In genomic region chr4:7043521-7044414, GRCh38 we compare ENCODE assay signal across 8 cellular contexts. TPM values are rescaled to one million over a fixed set of nuclear protein-coding genes. Genes with fewer than 3 reads are reported as not detected.
DNase-seq lines count a peak whose midpoint lies in the region; ATAC-seq and TF ChIP-seq lines count a peak whose summit lies in the region.

No MANE protein-coding gene starts in this region.

- DNase-seq in NCI-H510A treated with DMSO at 0.1 percent for 48 hours (lab: John Stamatoyannopoulos, UW) (peak; percentile 15), NCI-H510A (lab: John Stamatoyannopoulos, UW) (no peak), RWPE2 (ENCODE audit: low spot score) (no peak), Right ventricle myocardium superior (peak; percentile 74), GM10266 (ENCODE audit: extremely low spot score) (no peak)
- peak in 3 of 4 experiments; percentile 50 to 58 (median 54) for DNase-seq in activated naive CD4-positive, alpha-beta T cell (lab: John Stamatoyannopoulos, UW)

- H3K27me3 ChIP-seq in RWPE2 (ENCODE audit: insufficient read depth, poor library complexity, severe bottlenecking), result no peaks in the 10 kb centered on the region
- H3K27me3 ChIP-seq in rectal smooth muscle tissue (ENCODE audit: control insufficient read depth, insufficient read depth, low read length), result no peaks in the 10 kb centered on the region

- intact Hi-C loops in Right ventricle myocardium superior (cut with DNase I), result loop anchor here (10.0 kb wide), 1 partner anchor 329 kb away; the partner anchor contains the start of gene BLOC1S4

- TF ChIP-seq CTCF in RWPE2 (IDR thresholded peaks at IDR 0.05; ENCODE audit: poor library complexity, severe bottlenecking) (no peak), GM10266 (IDR thresholded peaks at IDR 0.05; ENCODE audit: control insufficient read depth, insufficient read depth, low read depth, missing control alignments) (no peak)

- peak overlapping the region; percentile 86 for H3K9ac ChIP-seq in rectal smooth muscle tissue (ENCODE audit: low read length)

- no peaks in the 10 kb centered on the region for H3K9me3 ChIP-seq in RWPE2 (ENCODE audit: severe bottlenecking)

- ATAC-seq in HG02973 (IDR thresholded peaks at IDR 0.05; ENCODE audit: unreplicated experiment) (peak; percentile 18), RWPE2 (ENCODE audit: low read depth) (peak; percentile 6), Right ventricle myocardium superior (ENCODE audit: poor library complexity) (peak; percentile 13)

- H3K4me3 ChIP-seq in RWPE2 (ENCODE audit: severe bottlenecking) (peak overlapping the region; percentile 50), rectal smooth muscle tissue (ENCODE audit: low read length) (peak overlapping the region; percentile 95)

- H3K4me1 ChIP-seq in RWPE2 (ENCODE audit: insufficient read depth, poor library complexity, severe bottlenecking), result peaks cover 4% of the 10 kb centered on the region
- peaks cover 22% of the 10 kb centered on the region for H3K4me1 ChIP-seq in rectal smooth muscle tissue (ENCODE audit: control insufficient read depth, insufficient read depth, low read length)

- H3K36me3 ChIP-seq in RWPE2 (ENCODE audit: low read depth), result no peaks in the 10 kb centered on the region
- peaks cover 1% of the 10 kb centered on the region for H3K36me3 ChIP-seq in rectal smooth muscle tissue (ENCODE audit: control insufficient read depth, insufficient read depth, low read length)

- H3K27ac ChIP-seq in RWPE2 (ENCODE audit: poor library complexity, severe bottlenecking) (peak overlapping the region; percentile 43), rectal smooth muscle tissue (ENCODE audit: low read depth, low read length) (peak overlapping the region; percentile 78)

RNA-seq across cellular contexts. Expression of gene TADA2B, which starts 0.6 kb away (rescaled TPM):
- total RNA-seq in Right ventricle myocardium superior, result 35.5 TPM

RNA-seq across cellular contexts. Expression of gene GRPEL1, which starts 24.1 kb away (rescaled TPM):
- 60.2 TPM for total RNA-seq in Right ventricle myocardium superior

Comparison
In these comparisons a context has a peak if more than half of its experiments do, and no peak if none do; other contexts are left out.
1. DNase-seq: peak in NCI-H510A treated with DMSO at 0.1 percent for 48 hours (single experiment), activated naive CD4-positive, alpha-beta T cell (3 of 4) and Right ventricle myocardium superior (single experiment); none in NCI-H510A (single experiment), RWPE2 (single experiment) and GM10266 (single experiment).
2. Peak in every context shown above with its lines, with median percentiles within 50 percentile points of each other: ATAC-seq.